ENCODE assay signal across 8 cellular contexts in genomic region chr17:50560931-50561750, GRCh38. TPM values are rescaled to one million over a fixed set of nuclear protein-coding genes. Genes with fewer than 3 reads are reported as not detected.
DNase-seq lines count a peak whose midpoint lies in the region; ATAC-seq and TF ChIP-seq lines count a peak whose summit lies in the region.

No MANE protein-coding gene starts in this region.

- peaks cover 58% of the 10 kb centered on the region for H3K27me3 ChIP-seq in colonic mucosa
- H3K27me3 ChIP-seq in trophoblast cell (ENCODE audit: insufficient read depth, low read length) = peaks cover 82% of the 10 kb centered on the region

- H3K9me3 ChIP-seq in colonic mucosa (no peaks in the 10 kb centered on the region), trophoblast cell (ENCODE audit: insufficient read depth, low read depth, low read length) (peaks cover 11% of the 10 kb centered on the region)

- H3K36me3 ChIP-seq in colonic mucosa = no peaks in the 10 kb centered on the region
- no peaks in the 10 kb centered on the region for H3K36me3 ChIP-seq in trophoblast cell (ENCODE audit: control insufficient read depth in 1 of 2, insufficient read depth in 2 of 2, low read length in 2 of 2)

- H4K12ac ChIP-seq in trophoblast cell (ENCODE audit: low read depth, low read length) = no peak overlapping the region

- H3K79me2 ChIP-seq in trophoblast cell (ENCODE audit: control insufficient read depth, insufficient read depth, low read length, poor library complexity) = no peaks in the 10 kb centered on the region

- H3K79me1 ChIP-seq in trophoblast cell (ENCODE audit: low read length) = no peaks in the 10 kb centered on the region

- peak; percentile 10 for ATAC-seq in HG02970 (IDR thresholded peaks at IDR 0.05; ENCODE audit: low FRiP score, unreplicated experiment)
- ATAC-seq in HG03571 (IDR thresholded peaks at IDR 0.05; ENCODE audit: unreplicated experiment) = no peak
- no peak for ATAC-seq in GM21423 (IDR thresholded peaks at IDR 0.05; ENCODE audit: unreplicated experiment)

- no CpG with 5 or more reads among the region's 89 CpGs for WGBS in trophoblast cell (ENCODE audit: extremely low coverage, insufficient coverage, insufficient read length)

- H3K4me3 ChIP-seq in colonic mucosa = peak overlapping the region; percentile 39
- no peak overlapping the region for H3K4me3 ChIP-seq in trophoblast cell (ENCODE audit: low read depth, low read length)

- H3K9ac ChIP-seq in colonic mucosa (ENCODE audit: low read depth in 2 of 2, low read length in 2 of 2) (no peak overlapping the region), trophoblast cell (ENCODE audit: low read length) (no peak overlapping the region)

- no peak overlapping the region for H2BK12ac ChIP-seq in trophoblast cell (ENCODE audit: low read length)

- H4K8ac ChIP-seq in trophoblast cell (ENCODE audit: low read depth, low read length) = no peak overlapping the region

- no peak overlapping the region for H3K18ac ChIP-seq in trophoblast cell (ENCODE audit: low read length)

- H2BK5ac ChIP-seq in trophoblast cell (ENCODE audit: low read depth, low read length, poor library complexity) = no peak overlapping the region

- no peak overlapping the region for H2BK120ac ChIP-seq in trophoblast cell (ENCODE audit: insufficient read depth, low read length, poor library complexity)

- H4K91ac ChIP-seq in trophoblast cell (ENCODE audit: low read depth, low read length) = no peak overlapping the region

- H3K4me1 ChIP-seq in colonic mucosa (peaks cover 22% of the 10 kb centered on the region), trophoblast cell (ENCODE audit: control insufficient read depth in 1 of 2, insufficient read depth in 2 of 2, low read length in 2 of 2) (peaks cover 6 to 13% of the 10 kb centered on the region in 2 experiments)

- H2AFZ ChIP-seq in trophoblast cell (ENCODE audit: insufficient read depth, low read length, poor library complexity) = no peak overlapping the region

- H3K27ac ChIP-seq in colonic mucosa (no peak overlapping the region), trophoblast cell (ENCODE audit: low read depth, low read length) (no peak overlapping the region)

- no peak overlapping the region for H3K4ac ChIP-seq in trophoblast cell (ENCODE audit: low read depth, low read length)

- no peak overlapping the region for H2AK5ac ChIP-seq in trophoblast cell (ENCODE audit: low read length)

- no peak overlapping the region for H3K23ac ChIP-seq in trophoblast cell (ENCODE audit: low read length)

- TF ChIP-seq CTCF in GM10266 (IDR thresholded peaks at IDR 0.05; ENCODE audit: control insufficient read depth, insufficient read depth, low read depth, missing control alignments) = no peak
- no peak for TF ChIP-seq CTCF in colonic mucosa (IDR thresholded peaks at IDR 0.05)

- peak overlapping the region; percentile 70 for H3K4me2 ChIP-seq in trophoblast cell (ENCODE audit: low read length)

- H3K14ac ChIP-seq in trophoblast cell (ENCODE audit: low read length) = no peak overlapping the region

- DNase-seq in GM10266 (ENCODE audit: extremely low spot score) (peak; percentile 73), colonic mucosa (no peak), trophoblast cell (no peak), occipital lobe (lab: John Stamatoyannopoulos, UW) (no peak), islet precursor cell (no peak)

- intact Hi-C loops in colonic mucosa (cut with DNase I) = no loop called here

RNA-seq across cellular contexts. Expression of gene CACNA1G, which starts 0.6 kb away (rescaled TPM):
- under 1 TPM; 0.07 to 0.19 TPM for total RNA-seq in colonic mucosa
- 0.04 TPM in 2 replicates for polyA plus RNA-seq in trophoblast cell (2013)
- total RNA-seq in occipital lobe = 20.1 TPM

RNA-seq across cellular contexts. Expression of gene SPATA20, which starts 14.2 kb away (rescaled TPM):
- total RNA-seq in colonic mucosa = 10 to 100 TPM; 41.6 to 53.1 TPM
- polyA plus RNA-seq in trophoblast cell (2013) = 13.4 and 15.5 TPM in 2 replicates
- 16.2 TPM for total RNA-seq in occipital lobe

RNA-seq across cellular contexts. Expression of gene EPN3, which starts 28.6 kb away (rescaled TPM):
- 10 to 100 TPM; 18.3 to 79.8 TPM for total RNA-seq in colonic mucosa
- polyA plus RNA-seq in trophoblast cell (2013) = 14.5 and 16.1 TPM in 2 replicates
- total RNA-seq in occipital lobe = 0.31 TPM

RNA-seq across cellular contexts. Expression of gene MYCBPAP, which starts 52.9 kb away (rescaled TPM):
- 1 to 10 TPM in 1 of 2 donors, under 1 TPM in 1; 0.56 to 2.8 TPM for total RNA-seq in colonic mucosa
- polyA plus RNA-seq in trophoblast cell (2013) = 0.08 and 0.18 TPM in 2 replicates
- total RNA-seq in occipital lobe = 2.0 TPM

Comparison
In these comparisons a context has a peak if more than half of its experiments do, and no peak if none do; other contexts are left out.
1. RNA of gene CACNA1G, which starts 0.6 kb away (total RNA-seq): 20.1 TPM in occipital lobe (single experiment); 0.07 to 0.19 TPM in colonic mucosa; every median in the first group is over 10 times any median in the second.
2. RNA of gene EPN3, which starts 28.6 kb away (total RNA-seq): 18.3 to 79.8 TPM in colonic mucosa; 0.31 TPM in occipital lobe (single experiment); every median in the first group is over 10 times any median in the second.